Comparison of ENCODE assay signal across 34 cellular contexts in genomic region chr7:41255113-41255512, GRCh38.
"Had no signal": no experiment of that assay in that cellular context is flagged by ENCODE, and none has a peak within 500 bp of the region (broad histone marks: within the 10 kb centered on the region; RNA-seq: fewer than 3 reads in every experiment).

No MANE protein-coding gene starts in this region.

- H3K27ac ChIP-seq: adrenal gland, ascending aorta, body of pancreas, brain microvascular endothelial cell, breast epithelium, cardiac muscle cell had no signal

- H3K9me3 Mint-ChIP-seq: activated naive CD8-positive, alpha-beta T cell treated with anti-CD3 and anti-CD28 coated beads for 36 hours; activated naive CD8-positive, alpha-beta T cell treated with anti-CD3 and anti-CD28 coated beads, Interleukin-2, amount 50 U/mL, for 24 hours had no signal

- H3K4me1 ChIP-seq: adrenal gland, ascending aorta, body of pancreas, breast epithelium had no signal

- H3K4me3 ChIP-seq: adrenal gland, ascending aorta, body of pancreas, breast epithelium, cardiac muscle cell had no signal

- H3K27me3 Mint-ChIP-seq: activated naive CD4-positive, alpha-beta T cell treated with anti-CD3 and anti-CD28 coated beads, Interleukin-2, amount 10 ng/mL, durations not matched to agents 7 days and 5 days; activated naive CD4-positive, alpha-beta T cell treated with anti-CD3 and anti-CD28 coated beads, Interleukin-2, amount 50 U/mL, for 24 hours; activated naive CD8-positive, alpha-beta T cell; activated T-cell treated with anti-CD3 and anti-CD28 coated beads, Interleukin-2, amount 50 U/mL, for 24 hours; activated T-helper 17 cell treated with anti-CD3 and anti-CD28 coated beads, Interleukin-2, amount 50 U/mL, for 72 hours; central memory CD8-positive, alpha-beta T cell had no signal

- H3K4me3 Mint-ChIP-seq: activated naive CD4-positive, alpha-beta T cell treated with anti-CD3 and anti-CD28 coated beads for 36 hours; activated naive CD4-positive, alpha-beta T cell treated with anti-CD3 and anti-CD28 coated beads, Interleukin-2, amount 10 ng/mL, durations not matched to agents 7 days and 5 days; activated naive CD4-positive, alpha-beta T cell treated with anti-CD3 and anti-CD28 coated beads, Interleukin-2, amount 50 U/mL, for 24 hours; activated naive CD8-positive, alpha-beta T cell; activated naive CD8-positive, alpha-beta T cell treated with anti-CD3 and anti-CD28 coated beads for 36 hours; activated naive CD8-positive, alpha-beta T cell treated with anti-CD3 and anti-CD28 coated beads, Interleukin-2, amount 10 ng/mL, durations not matched to agents 7 days and 5 days; activated naive CD8-positive, alpha-beta T cell treated with anti-CD3 and anti-CD28 coated beads, Interleukin-2, amount 50 U/mL, for 24 hours; activated T-cell treated with anti-CD3 and anti-CD28 coated beads, Interleukin-2, amount 50 U/mL, for 24 hours; activated T-cell treated with anti-CD3 and anti-CD28 coated beads, Interleukin-2, amount 50 U/mL, for 4 hours; activated T-cell treated with anti-CD3 and anti-CD28 coated beads, Interleukin-2, amount 50 U/mL, for 72 hours; activated T-helper 1 cell treated with anti-CD3 and anti-CD28 coated beads, Interleukin-12 subunit alpha, Interleukin-12 subunit beta, Interleukin-2, Interleukin-4 antibody, amounts not matched to agents 30 ng/mL and 10 ng/mL and 1 ng/mL, durations not matched to agents 14 hours and 24 hours and 36 hours; activated T-helper 17 cell treated with anti-CD3 and anti-CD28 coated beads, Interleukin-2, amount 50 U/mL, for 72 hours; brain; central memory CD8-positive, alpha-beta T cell had no signal

- H3K4me1 Mint-ChIP-seq: activated naive CD4-positive, alpha-beta T cell treated with anti-CD3 and anti-CD28 coated beads, Interleukin-2, amount 10 ng/mL, durations not matched to agents 7 days and 5 days; activated naive CD4-positive, alpha-beta T cell treated with anti-CD3 and anti-CD28 coated beads, Interleukin-2, amount 50 U/mL, for 24 hours; activated naive CD8-positive, alpha-beta T cell treated with anti-CD3 and anti-CD28 coated beads for 36 hours; activated naive CD8-positive, alpha-beta T cell treated with anti-CD3 and anti-CD28 coated beads, Interleukin-2, amount 50 U/mL, for 24 hours; activated T-helper 17 cell treated with anti-CD3 and anti-CD28 coated beads, Interleukin-2, amount 50 U/mL, for 72 hours; central memory CD8-positive, alpha-beta T cell had no signal

- H3K27me3 ChIP-seq: adrenal gland, ascending aorta, body of pancreas, brain microvascular endothelial cell, breast epithelium, cardiac muscle cell had no signal

- H3K9me3 ChIP-seq: adrenal gland, ascending aorta, body of pancreas, breast epithelium had no signal

- H3K36me3 Mint-ChIP-seq: activated naive CD4-positive, alpha-beta T cell treated with anti-CD3 and anti-CD28 coated beads, Interleukin-2, amount 10 ng/mL, durations not matched to agents 7 days and 5 days; activated naive CD4-positive, alpha-beta T cell treated with anti-CD3 and anti-CD28 coated beads, Interleukin-2, amount 50 U/mL, for 24 hours; activated naive CD4-positive, alpha-beta T cell treated with anti-CD3 and anti-CD28 coated beads, Interleukin-2, amount 50 U/mL, for 72 hours; activated naive CD8-positive, alpha-beta T cell; activated naive CD8-positive, alpha-beta T cell treated with anti-CD3 and anti-CD28 coated beads for 36 hours; activated naive CD8-positive, alpha-beta T cell treated with anti-CD3 and anti-CD28 coated beads, Interleukin-2, amount 10 ng/mL, durations not matched to agents 7 days and 5 days; brain had no signal

- H3K36me3 ChIP-seq: adrenal gland, ascending aorta, brain microvascular endothelial cell, breast epithelium, cardiac muscle cell had no signal

- ATAC-seq: activated naive CD4-positive, alpha-beta T cell treated with anti-CD3 and anti-CD28 coated beads, Interleukin-2, amount 50 U/mL, for 72 hours; activated naive CD8-positive, alpha-beta T cell treated with anti-CD3 and anti-CD28 coated beads, Interleukin-2, amount 50 U/mL, for 24 hours; activated T-cell treated with anti-CD3 and anti-CD28 coated beads, Interleukin-2, amount 50 U/mL, for 4 hours; activated T-cell treated with anti-CD3 and anti-CD28 coated beads, Interleukin-2, amount 50 U/mL, for 72 hours; activated T-helper 17 cell treated with anti-CD3 and anti-CD28 coated beads, Interleukin-2, amount 50 U/mL, for 72 hours; body of pancreas had no signal

- DNase-seq: activated effector memory CD4-positive, alpha-beta T cell treated with anti-CD3 and anti-CD28 coated beads, Interleukin-2, amount 50 U/mL, for 16 hours; activated effector memory CD4-positive, alpha-beta T cell treated with Interleukin-2 at 50 U/mL for 16 hours; activated gamma-delta T cell; activated gamma-delta T cell treated with Interleukin-2 at 50 U/mL for 16 hours; activated naive CD4-positive, alpha-beta T cell; activated naive CD4-positive, alpha-beta T cell treated with anti-CD3 and anti-CD28 coated beads for 36 hours; activated naive CD4-positive, alpha-beta T cell treated with anti-CD3 and anti-CD28 coated beads, Interleukin-2, amount 10 ng/mL, durations not matched to agents 7 days and 5 days; activated naive CD4-positive, alpha-beta T cell treated with anti-CD3 and anti-CD28 coated beads, Interleukin-2, amount 50 U/mL, for 16 hours; activated naive CD4-positive, alpha-beta T cell treated with Interleukin-2 at 50 U/mL for 16 hours; activated naive CD8-positive, alpha-beta T cell treated with anti-CD3 and anti-CD28 coated beads for 36 hours; activated naive CD8-positive, alpha-beta T cell treated with anti-CD3 and anti-CD28 coated beads, Interleukin-2, amount 10 ng/mL, durations not matched to agents 7 days and 5 days; activated naive CD8-positive, alpha-beta T cell treated with anti-CD3 and anti-CD28 coated beads, Interleukin-2, amount 50 U/mL, for 24 hours; activated T-cell treated with anti-CD3 and anti-CD28 coated beads, Interleukin-2, amount 50 U/mL, for 24 hours; activated T-cell treated with anti-CD3 and anti-CD28 coated beads, Interleukin-2, amount 50 U/mL, for 4 hours; activated T-cell treated with anti-CD3 and anti-CD28 coated beads, Interleukin-2, amount 50 U/mL, for 48 hours; activated T-cell treated with anti-CD3 and anti-CD28 coated beads, Interleukin-2, amount 50 U/mL, for 72 hours; adrenal gland; amniotic stem cell; aorta; body of pancreas; brain microvascular endothelial cell; central memory CD4-positive, alpha-beta T cell; cerebellar nuclear complex had no signal

- H3K27ac Mint-ChIP-seq: activated naive CD4-positive, alpha-beta T cell treated with anti-CD3 and anti-CD28 coated beads for 36 hours; activated naive CD4-positive, alpha-beta T cell treated with anti-CD3 and anti-CD28 coated beads, Interleukin-2, amount 10 ng/mL, durations not matched to agents 7 days and 5 days; activated naive CD4-positive, alpha-beta T cell treated with anti-CD3 and anti-CD28 coated beads, Interleukin-2, amount 50 U/mL, for 24 hours; activated naive CD4-positive, alpha-beta T cell treated with anti-CD3 and anti-CD28 coated beads, Interleukin-2, amount 50 U/mL, for 72 hours; activated naive CD8-positive, alpha-beta T cell; activated naive CD8-positive, alpha-beta T cell treated with anti-CD3 and anti-CD28 coated beads for 36 hours; activated naive CD8-positive, alpha-beta T cell treated with anti-CD3 and anti-CD28 coated beads, Interleukin-2, amount 10 ng/mL, durations not matched to agents 7 days and 5 days; activated naive CD8-positive, alpha-beta T cell treated with anti-CD3 and anti-CD28 coated beads, Interleukin-2, amount 50 U/mL, for 24 hours; activated T-cell treated with anti-CD3 and anti-CD28 coated beads, Interleukin-2, amount 50 U/mL, for 24 hours; activated T-cell treated with anti-CD3 and anti-CD28 coated beads, Interleukin-2, amount 50 U/mL, for 72 hours; activated T-helper 1 cell treated with anti-CD3 and anti-CD28 coated beads, Interleukin-12 subunit alpha, Interleukin-12 subunit beta, Interleukin-2, Interleukin-4 antibody, amounts not matched to agents 30 ng/mL and 10 ng/mL and 1 ng/mL, durations not matched to agents 14 hours and 24 hours and 36 hours; activated T-helper 17 cell treated with anti-CD3 and anti-CD28 coated beads, Interleukin-2, amount 50 U/mL, for 72 hours; activated T-helper 2 cell treated with anti-CD3 and anti-CD28 coated beads, Interferon-gamma antibody, Interleukin-2, Interleukin-4, amounts not matched to agents 10 μg/mL and 5 μg/mL and 100 μg/mL, durations not matched to agents 14 hours and 24 hours and 36 hours; brain had no signal
